ENCODE assay signal across 9 cellular contexts in genomic region chr13:43132228-43132627, GRCh38.
DNase-seq lines count a peak whose midpoint lies in the region; ATAC-seq, FAIRE-seq and TF ChIP-seq lines count a peak whose summit lies in the region.
"Had no signal": no experiment of that assay in that cellular context is flagged by ENCODE, and none has a peak within 500 bp of the region (broad histone marks: within the 10 kb centered on the region; RNA-seq: fewer than 3 reads in every experiment).

No MANE protein-coding gene starts in this region.

- H3K4me1 Mint-ChIP-seq in Calu3 (ENCODE audit: low read depth, unreplicated experiment) (no peaks in the 10 kb centered on the region), activated B cell treated with CpG ODN at 0.5 μM for 24 hours (peaks cover 16% of the 10 kb centered on the region)

- no peak overlapping the region for H3K27ac Mint-ChIP-seq in Calu3 (ENCODE audit: unreplicated experiment)
- H3K27ac Mint-ChIP-seq in activated B cell treated with CpG ODN at 0.5 μM for 24 hours: no peak overlapping the region

- H3K4me3 Mint-ChIP-seq in Calu3 (ENCODE audit: low read depth, unreplicated experiment): no peak overlapping the region
- H3K4me3 Mint-ChIP-seq in activated B cell treated with CpG ODN at 0.5 μM for 24 hours: no peak overlapping the region
- H3K4me3 Mint-ChIP-seq: central memory CD8-positive, alpha-beta T cell had no signal

- TF ChIP-seq CTCF in Calu3 (IDR thresholded peaks at IDR 0.05; ENCODE audit: unreplicated experiment) (peak; percentile 19), activated B cell treated with CpG ODN at 0.5 μM for 24 hours (IDR thresholded peaks at IDR 0.05) (no peak), tibial artery (IDR thresholded peaks at IDR 0.05) (no peak)

- H3K27me3 Mint-ChIP-seq in Calu3 (ENCODE audit: unreplicated experiment) (peaks cover 17% of the 10 kb centered on the region), activated B cell treated with CpG ODN at 0.5 μM for 24 hours (peaks cover 33% of the 10 kb centered on the region)

- no peaks in the 10 kb centered on the region for H3K9me3 Mint-ChIP-seq in Calu3 (ENCODE audit: low read depth, unreplicated experiment)
- no peaks in the 10 kb centered on the region for H3K9me3 Mint-ChIP-seq in activated B cell treated with CpG ODN at 0.5 μM for 24 hours
- H3K9me3 Mint-ChIP-seq: central memory CD8-positive, alpha-beta T cell had no signal

- no peak overlapping the region for H3K27ac ChIP-seq in tibial artery

- POLR2A ChIA-PET in activated B cell treated with CpG ODN at 0.5 μM for 24 hours (lab: Charles Lee): no interaction called here

- no TSS peak for BruUV-seq in Calu3 (replicated peaks; lab: Mats Ljungman, UMichigan)

- H3K4me1 ChIP-seq in tibial artery: peaks cover 0 to 19% (median 7%) of the 10 kb centered on the region in 4 donors

- no peaks in the 10 kb centered on the region for H3K36me3 ChIP-seq in tibial artery

- peaks cover 0 to 30% of the 10 kb centered on the region in 2 donors for H3K27me3 ChIP-seq in tibial artery

- CTCF ChIA-PET in Calu3 (lab: Charles Lee): interaction anchor here (0.9 to 2.1 kb wide), 3 partner anchors 10 to 295 kb away, joined by 3 to 7 read pairs (median 4); no protein-coding TSS in a partner anchor
- CTCF ChIA-PET in activated B cell treated with CpG ODN at 0.5 μM for 24 hours (lab: Charles Lee): interaction anchor here (0.9 to 2.1 kb wide), 3 partner anchors 125 to 163 kb away, joined by 3 to 19 read pairs (median 8); no protein-coding TSS in a partner anchor

- ATAC-seq in activated B cell treated with CpG ODN at 0.5 μM for 24 hours (ENCODE audit: low read depth) (peak; percentile 45), left colon (peak; percentile 97), HG03135 (IDR thresholded peaks at IDR 0.05; ENCODE audit: unreplicated experiment) (no peak)

- intact Hi-C loops in Calu3 (cut with micrococcal nuclease; ENCODE audit: unreplicated experiment): no loop called here
- intact Hi-C loops in activated B cell treated with CpG ODN at 0.5 μM for 24 hours (cut with micrococcal nuclease): loop anchor here (2.0 to 5.0 kb wide), 2 partner anchors 161 to 535 kb away; no protein-coding TSS in a partner anchor
- intact Hi-C loops in left colon (cut with DNase I, micrococcal nuclease): no loop called here
- intact Hi-C loops in tibial artery (cut with DNase I; ENCODE audit: low total_unique reads): no loop called here

- H3K9me3 ChIP-seq in tibial artery: no peaks in the 10 kb centered on the region

- DNase-seq in Calu3 (peak; percentile 38), HTR-8/SVneo (ENCODE audit: insufficient read length, low spot score) (peak; percentile 55), activated B cell treated with CpG ODN at 0.5 μM for 24 hours (no peak), left colon (peak in 1 of 2 donors; percentile 24), midbrain (lab: John Stamatoyannopoulos, UW) (no peak), tibial artery (no peak), medulla oblongata (ENCODE audit: extremely low spot score) (no peak)

- no peak for FAIRE-seq in HTR-8/SVneo (lab: Jason Lieb, UNC)

- H3K4me3 ChIP-seq in tibial artery: no peak overlapping the region

- no peaks in the 10 kb centered on the region for H3K36me3 Mint-ChIP-seq in Calu3 (ENCODE audit: insufficient read depth, unreplicated experiment)
- H3K36me3 Mint-ChIP-seq in activated B cell treated with CpG ODN at 0.5 μM for 24 hours (ENCODE audit: low read depth): no peaks in the 10 kb centered on the region

Comparison
In these comparisons a context has a peak if more than half of its experiments do, and no peak if none do; other contexts are left out.
1. DNase-seq: peak in Calu3 (single experiment) and HTR-8/SVneo (single experiment); none in activated B cell treated with CpG ODN at 0.5 μM for 24 hours (single experiment), midbrain (single experiment), tibial artery (0 of 2) and medulla oblongata (single experiment).